9 cellular contexts compared by ENCODE assay signal in genomic region chr5:138033916-138034315, GRCh38. TPM values are rescaled to one million over a fixed set of nuclear protein-coding genes. Genes with fewer than 3 reads are reported as not detected.
A peak's percentile ranks its signal among the peaks of the same experiment; 100 is the strongest.
DNase-seq lines count a peak whose midpoint lies in the region; ATAC-seq and TF ChIP-seq lines count a peak whose summit lies in the region.
"Had no signal": no experiment of that assay in that cellular context is flagged by ENCODE, and none has a peak within 500 bp of the region (broad histone marks: within the 10 kb centered on the region; RNA-seq: fewer than 3 reads in every experiment).

No MANE protein-coding gene starts in this region.

- H3K27me3 Mint-ChIP-seq in neural progenitor cell (ENCODE audit: insufficient read depth, low read depth) = peaks cover 4% of the 10 kb centered on the region

- H3K9ac ChIP-seq in BLaER1 treated with 17β-estradiol and CSF1 and Interleukin-3, amounts not matched to agents 10 nM and 100 nM = peak overlapping the region in 10 of 11 experiments; percentile 91 to 97 (median 96); a peak in 11 of 22 replicates
- H3K9ac ChIP-seq in neural progenitor cell = no peak overlapping the region

- TF ChIP-seq CTCF in LNCaP clone FGC (IDR thresholded peaks at IDR 0.05; ENCODE audit: control insufficient read depth, extremely low read depth, insufficient read depth) = no peak
- no peak for TF ChIP-seq CTCF in neural progenitor cell (IDR thresholded peaks at IDR 0.05)

- H4K20me1 ChIP-seq in BLaER1 treated with 17β-estradiol and CSF1 and Interleukin-3, amounts not matched to agents 10 nM and 100 nM = peaks cover 31 to 39% (median 37%) of the 10 kb centered on the region in 11 experiments
- peaks cover 36% of the 10 kb centered on the region for H4K20me1 ChIP-seq in neural progenitor cell (ENCODE audit: low read depth)

- DNase-seq in LNCaP clone FGC (ENCODE audit: low read depth) = no peak
- peak; percentile 89 for DNase-seq in dedifferentiated amniotic fluid mesenchymal stem cell (ENCODE audit: extremely low spot score)
- no peak for DNase-seq in neural progenitor cell (ENCODE audit: low spot score)
- DNase-seq in NCI-H1417 (lab: John Stamatoyannopoulos, UW) = no peak
- no peak for DNase-seq in NK-92 treated with Interleukin-12 subunit alpha and Interleukin-12 subunit beta, amount 100 ng/mL, for 24 hours (lab: John Stamatoyannopoulos, UW)
- no peak for DNase-seq in DMS153 treated with DMSO at 0.1 percent for 48 hours (lab: John Stamatoyannopoulos, UW; ENCODE audit: unreplicated experiment)
- DNase-seq: stimulated activated CD4-positive, alpha-beta T cell treated with anti-CD3 and anti-CD28 coated beads, Interleukin-2, amount 100 ng/mL, for 24 hours had no signal

- peaks cover 42% of the 10 kb centered on the region for H3K79me2 ChIP-seq in neural progenitor cell (ENCODE audit: low read depth)

- H3K9me3 Mint-ChIP-seq in neural progenitor cell = no peaks in the 10 kb centered on the region

- H3K4me1 Mint-ChIP-seq in neural progenitor cell = peaks cover 30% of the 10 kb centered on the region

- H3K36me3 Mint-ChIP-seq in neural progenitor cell = peaks cover 8% of the 10 kb centered on the region

- H3K4me1 ChIP-seq in BLaER1 treated with 17β-estradiol and CSF1 and Interleukin-3, amounts not matched to agents 10 nM and 100 nM = peaks cover 33 to 49% (median 39%) of the 10 kb centered on the region in 10 experiments
- H3K4me1 ChIP-seq in neural progenitor cell = peaks cover 12% of the 10 kb centered on the region

- peak overlapping the region; percentile 96 for H3K27ac Mint-ChIP-seq in neural progenitor cell

- H3K27me3 ChIP-seq in BLaER1 treated with 17β-estradiol and CSF1 and Interleukin-3, amounts not matched to agents 10 nM and 100 nM = no peaks in the 10 kb centered on the region
- H3K27me3 ChIP-seq in neural progenitor cell = no peaks in the 10 kb centered on the region

- H3F3A ChIP-seq in neural progenitor cell (ENCODE audit: low read depth) = peaks cover 14% of the 10 kb centered on the region

- H2AFZ ChIP-seq in neural progenitor cell (replicated peaks) = no peak overlapping the region

- peak overlapping the region in 3 of 11 experiments; percentile 94 to 98 (median 95); a peak in 7 of 22 replicates for H3K27ac ChIP-seq in BLaER1 treated with 17β-estradiol and CSF1 and Interleukin-3, amounts not matched to agents 10 nM and 100 nM
- H3K27ac ChIP-seq in neural progenitor cell = no peak overlapping the region

- ATAC-seq in HG03442 (IDR thresholded peaks at IDR 0.05; ENCODE audit: unreplicated experiment) = no peak

- peak overlapping the region; percentile 75 to 96 (median 93); a peak in 14 of 20 replicates for H3K4me3 ChIP-seq in BLaER1 treated with 17β-estradiol and CSF1 and Interleukin-3, amounts not matched to agents 10 nM and 100 nM
- H3K4me3 ChIP-seq in LNCaP clone FGC (ENCODE audit: low read depth, low read length) (peak overlapping the region; percentile 87), neural progenitor cell (peak overlapping the region; percentile 70)

- peaks cover 0 to 9% (median 0%) of the 10 kb centered on the region in 11 experiments; a peak in 3 of 22 replicates for H3K36me3 ChIP-seq in BLaER1 treated with 17β-estradiol and CSF1 and Interleukin-3, amounts not matched to agents 10 nM and 100 nM
- H3K36me3 ChIP-seq in neural progenitor cell = no peaks in the 10 kb centered on the region

- peak overlapping the region; percentile 81 to 94 (median 88) for H3K4me2 ChIP-seq in BLaER1 treated with 17β-estradiol and CSF1 and Interleukin-3, amounts not matched to agents 10 nM and 100 nM
- H3K4me2 ChIP-seq in neural progenitor cell = peak overlapping the region; percentile 88

- H3K9me3 ChIP-seq in BLaER1 treated with 17β-estradiol and CSF1 and Interleukin-3, amounts not matched to agents 10 nM and 100 nM (replicated peaks in 1 of 11) = no peaks in the 10 kb centered on the region
- H3K9me3 ChIP-seq in neural progenitor cell (ENCODE audit: low read depth) = no peaks in the 10 kb centered on the region

- peak overlapping the region; percentile 99 for H3K4me3 Mint-ChIP-seq in neural progenitor cell

RNA-seq across cellular contexts. Expression of gene FAM13B, which starts 1.0 kb away (rescaled TPM):
- 25.4 and 41.7 TPM in 2 replicates for total RNA-seq in neural progenitor cell (ENCODE audit: low replicate concordance)

RNA-seq across cellular contexts. Expression of gene WNT8A, which starts 49.9 kb away (rescaled TPM):
- total RNA-seq in neural progenitor cell (ENCODE audit: low replicate concordance) = 0.25 TPM in 1 of 2 replicates, not detected in the other
